8 cellular contexts compared by ENCODE assay signal in genomic region chr2:96116879-96117533, GRCh38. TPM values are rescaled to one million over a fixed set of nuclear protein-coding genes. Genes with fewer than 3 reads are reported as not detected.
DNase-seq lines count a peak whose midpoint lies in the region; ATAC-seq and TF ChIP-seq lines count a peak whose summit lies in the region.

No MANE protein-coding gene starts in this region.

- H3K27me3 Mint-ChIP-seq in activated CD4-positive, alpha-beta T cell treated with anti-CD3 and anti-CD28 coated beads for 36 hours = peaks cover 36% of the 10 kb centered on the region

- no peaks in the 10 kb centered on the region for H3K9me3 Mint-ChIP-seq in activated CD4-positive, alpha-beta T cell treated with anti-CD3 and anti-CD28 coated beads for 36 hours (ENCODE audit: low read depth)

- H3K4me3 ChIP-seq in GM08714 (ENCODE audit: low read length) = peak overlapping the region; percentile 50; the same call in 1 of the 2 replicates
- peak overlapping the region in 58 of 59 donors; percentile 26 to 72 (median 56) for H3K4me3 ChIP-seq in dorsolateral prefrontal cortex

- H3K4me3 Mint-ChIP-seq in activated CD4-positive, alpha-beta T cell treated with anti-CD3 and anti-CD28 coated beads for 36 hours = peak overlapping the region; percentile 55

- POLR2A ChIA-PET in activated CD4-positive, alpha-beta T cell treated with anti-CD3 and anti-CD28 coated beads for 36 hours (lab: Charles Lee) = interaction anchor here (0.6 to 0.9 kb wide), 4 partner anchors 32 to 387 kb away, joined by 3 read pairs; no protein-coding TSS in a partner anchor

- no peak overlapping the region for H3K27ac Mint-ChIP-seq in activated CD4-positive, alpha-beta T cell treated with anti-CD3 and anti-CD28 coated beads for 36 hours

- ATAC-seq in GM21619 (IDR thresholded peaks at IDR 0.05; ENCODE audit: unreplicated experiment) (peak; percentile 67), GM18519 (IDR thresholded peaks at IDR 0.05; ENCODE audit: low FRiP score, unreplicated experiment) (no peak)
- ATAC-seq in activated CD4-positive, alpha-beta T cell treated with anti-CD3 and anti-CD28 coated beads for 36 hours = peak; percentile 87

- peak; percentile 6 for DNase-seq in LHCN-M2 (ENCODE audit: low read depth)
- peak; percentile 80 for DNase-seq in activated CD4-positive, alpha-beta T cell treated with anti-CD3 and anti-CD28 coated beads for 36 hours
- peak in 3 of 10 donors; percentile 35 to 81 (median 40) for DNase-seq in dorsolateral prefrontal cortex
- peak; percentile 47 for DNase-seq in medulla oblongata (ENCODE audit: extremely low spot score)
- DNase-seq in stimulated activated CD8-positive, alpha-beta memory T cell treated with anti-CD3 and anti-CD28 coated beads, Interleukin-4, amount 100 ng/mL, for 48 hours = peak; percentile 77

- H3K27me3 ChIP-seq in dorsolateral prefrontal cortex = peaks cover 0 to 34% (median 18%) of the 10 kb centered on the region in 45 donors

- intact Hi-C loops in activated CD4-positive, alpha-beta T cell treated with anti-CD3 and anti-CD28 coated beads for 36 hours (cut with DNase I, micrococcal nuclease) = loop anchor here (1.0 to 10.0 kb wide), 8 partner anchors 25 to 150 kb away; partner anchors contain the start of genes CIAO1 (in 2 of the 2), STARD7 (in 1 of the 2) and TMEM127 (in 1 of the 2)
- intact Hi-C loops in dorsolateral prefrontal cortex (cut with DNase I) = loop anchor here (5.0 kb wide), 2 partner anchors 110 to 125 kb away; partner anchors contain the start of gene ANKRD36C (in 1 of the 2)

- H3K27ac ChIP-seq in dorsolateral prefrontal cortex = peak overlapping the region in 1 of 59 donors; percentile 31

- CTCF ChIA-PET in activated CD4-positive, alpha-beta T cell treated with anti-CD3 and anti-CD28 coated beads for 36 hours (lab: Charles Lee) = interaction anchor here (0.6 to 4.2 kb wide), 29 partner anchors 10 to 1546 kb away, joined by 3 to 33 read pairs (median 4); partner anchors contain the start of genes ANKRD36C and ASTL

- H3K36me3 Mint-ChIP-seq in activated CD4-positive, alpha-beta T cell treated with anti-CD3 and anti-CD28 coated beads for 36 hours (ENCODE audit: low read depth) = no peaks in the 10 kb centered on the region

- TF ChIP-seq CTCF in dorsolateral prefrontal cortex (IDR thresholded peaks at IDR 0.05 in 54 of 56, conservative IDR thresholded peaks at IDR 0.05 in 2 of 56; ENCODE audit: low read depth in 1 of 56, partially characterized antibody in 56 of 56) = peak in 55 of 56 donors; percentile 13 to 98 (median 80)

- H3K4me1 Mint-ChIP-seq in activated CD4-positive, alpha-beta T cell treated with anti-CD3 and anti-CD28 coated beads for 36 hours = peaks cover 10% of the 10 kb centered on the region

RNA-seq across cellular contexts. Expression of gene ADRA2B, which starts 0.6 kb away (rescaled TPM):
- total RNA-seq in LHCN-M2 (2014; rRNA removed) = not detected in 2 replicates
- polyA plus RNA-seq in LHCN-M2 (2012) = not detected
- total RNA-seq in activated CD4-positive, alpha-beta T cell treated with anti-CD3 and anti-CD28 coated beads for 36 hours = under 1 TPM; 0.30 to 0.54 TPM
- 1 to 10 TPM in 33 of 120 experiments, under 1 TPM in 85, not detected in 2; 0.14 to 4.8 (median 0.60) TPM for total RNA-seq in dorsolateral prefrontal cortex

RNA-seq across cellular contexts. Expression of gene ASTL, which starts 21.3 kb away (rescaled TPM):
- total RNA-seq in LHCN-M2 (2014; rRNA removed) = not detected in 2 replicates
- not detected for polyA plus RNA-seq in LHCN-M2 (2012)
- total RNA-seq in activated CD4-positive, alpha-beta T cell treated with anti-CD3 and anti-CD28 coated beads for 36 hours = 1 to 10 TPM; 2.5 to 2.8 TPM
- total RNA-seq in dorsolateral prefrontal cortex = 1 to 10 TPM in 19 of 120 experiments, under 1 TPM in 42, not detected in 59; 0.29 to 7.9 (median 0.86) TPM

RNA-seq across cellular contexts. Expression of gene DUSP2, which starts 28.2 kb away (rescaled TPM):
- 0.23 and 0.71 TPM in 2 replicates for total RNA-seq in LHCN-M2 (2014; rRNA removed)
- 0.61 TPM for polyA plus RNA-seq in LHCN-M2 (2012)
- total RNA-seq in activated CD4-positive, alpha-beta T cell treated with anti-CD3 and anti-CD28 coated beads for 36 hours = 100 to 1,000 TPM; 248 to 407 TPM
- total RNA-seq in dorsolateral prefrontal cortex = 100 to 1,000 TPM in 1 of 120 experiments, 10 to 100 TPM in 20, 1 to 10 TPM in 99; 2.9 to 109 (median 7.5) TPM
